In genomic region chr7:29297194-29297890, GRCh38 we compare ENCODE assay signal across 12 cellular contexts.
DNase-seq lines count a peak whose midpoint lies in the region; ATAC-seq and TF ChIP-seq lines count a peak whose summit lies in the region.
"Had no signal": no experiment of that assay in that cellular context is flagged by ENCODE, and none has a peak within 500 bp of the region (broad histone marks: within the 10 kb centered on the region; RNA-seq: fewer than 3 reads in every experiment).

No MANE protein-coding gene starts in this region.

- H3F3A ChIP-seq in DOHH2 (ENCODE audit: control insufficient read depth, insufficient read depth), result no peaks in the 10 kb centered on the region

- intact Hi-C loops in mammary epithelial cell (cut with micrococcal nuclease), result no loop called here

- in situ Hi-C loops in SK-MEL-5 (cut with HindIII; ENCODE audit: low pct_unique_long_range_greater_than_20kb, low sequenced_read_pairs), result no loop called here
- in situ Hi-C loops in mammary epithelial cell (cut with MboI; ENCODE audit: low sequenced_read_pairs in 2 of 2), result no loop called here

- H3K27me3 ChIP-seq in DOHH2 (ENCODE audit: control insufficient read depth, low read length) (0 out of 2 replicates have a peak, but pooled peaks cover 4% of the 10 kb centered on the region), mammary epithelial cell (ENCODE audit: insufficient read depth, low read length) (no peaks in the 10 kb centered on the region)

- no TSS peak for BruUV-seq in mammary epithelial cell (replicated peaks; lab: Mats Ljungman, UMichigan)

- peak; percentile 67 for ATAC-seq in left lobe of liver
- no peak for ATAC-seq in HG03175 (IDR thresholded peaks at IDR 0.05; ENCODE audit: unreplicated experiment)
- ATAC-seq: naive thymus-derived CD8-positive, alpha-beta T cell had no signal

- TF ChIP-seq CTCF in DOHH2 (IDR thresholded peaks at IDR 0.05; ENCODE audit: low read depth, low read length, poor library complexity, severe bottlenecking) (peak; percentile 66), mammary epithelial cell (conservative IDR thresholded peaks at IDR 0.05 in 1 of 2, IDR thresholded peaks at IDR 0.05 in 1 of 2; ENCODE audit: extremely low read depth in 1 of 2, insufficient read depth in 1 of 2, low read depth in 1 of 2, low read length in 2 of 2) (peak in 1 of 2 donors; percentile 13)

- dilution Hi-C loops in mammary epithelial cell (cut with HindIII; ENCODE audit: low sequenced_read_pairs), result no loop called here

- H3K4me2 ChIP-seq in DOHH2 (ENCODE audit: low read length) (no peak overlapping the region), mammary epithelial cell (ENCODE audit: insufficient read depth, low read depth, low read length) (no peak overlapping the region)

- H3K9ac ChIP-seq in mammary epithelial cell (ENCODE audit: insufficient read depth, low read length), result no peak overlapping the region

- no peaks in the 10 kb centered on the region for H3K4me1 ChIP-seq in DOHH2 (ENCODE audit: control insufficient read depth, low read length)
- H3K4me1 ChIP-seq in mammary epithelial cell (ENCODE audit: insufficient read depth, low read length), result peaks cover 11% of the 10 kb centered on the region

- H3K36me3 ChIP-seq in DOHH2 (ENCODE audit: control insufficient read depth, low read length), result no peaks in the 10 kb centered on the region
- no peaks in the 10 kb centered on the region for H3K36me3 ChIP-seq in mammary epithelial cell (ENCODE audit: insufficient read depth, low read length)

- no peak overlapping the region for H3K27ac ChIP-seq in DOHH2 (ENCODE audit: low read depth, low read length)
- H3K27ac ChIP-seq in mammary epithelial cell (ENCODE audit: insufficient read depth, low read depth, low read length), result no peak overlapping the region

- H3K9me3 ChIP-seq in DOHH2 (ENCODE audit: control insufficient read depth, insufficient read depth, low read length) (no peaks in the 10 kb centered on the region), mammary epithelial cell (replicated peaks; ENCODE audit: insufficient read depth, low read length) (no peaks in the 10 kb centered on the region)

- DNase-seq in H4 (ENCODE audit: low spot score) (peak; percentile 82), SK-MEL-5 (ENCODE audit: low read depth, low spot score) (peak; percentile 36), left lobe of liver (ENCODE audit: low spot score) (peak; percentile 56), mammary epithelial cell (no peak), NCI-H1694 (lab: John Stamatoyannopoulos, UW) (no peak), NOMO-1 (lab: John Stamatoyannopoulos, UW; ENCODE audit: unreplicated experiment in 2 of 2) (no peak)
- DNase-seq: amygdala; GF-D8; immature natural killer cell; naive thymus-derived CD8-positive, alpha-beta T cell had no signal

- H3K79me2 ChIP-seq in DOHH2 (ENCODE audit: control insufficient read depth, low read length), result no peaks in the 10 kb centered on the region
- H3K79me2 ChIP-seq in mammary epithelial cell (ENCODE audit: insufficient read depth, low read length), result no peaks in the 10 kb centered on the region

- no peak overlapping the region for H3K4me3 ChIP-seq in DOHH2 (ENCODE audit: low read length)
- no peak overlapping the region for H3K4me3 ChIP-seq in mammary epithelial cell (replicated peaks in 1 of 3; ENCODE audit: insufficient read depth in 1 of 3, low read depth in 2 of 3, low read length in 3 of 3)

- 92% methylated on average over 13 of the region's 16 CpGs for WGBS in mammary epithelial cell (ENCODE audit: low coverage, missing lambda C conversion rate)

- CTCF ChIA-PET in mammary epithelial cell (lab: Charles Lee; ENCODE audit: low non-redundant PET), result no interaction called here

- no peak overlapping the region for H2AFZ ChIP-seq in mammary epithelial cell (ENCODE audit: low read depth, low read length)

- no peaks in the 10 kb centered on the region for H3K9me2 ChIP-seq in DOHH2 (replicated peaks; ENCODE audit: control insufficient read depth, low read length)

- H4K20me1 ChIP-seq in DOHH2 (ENCODE audit: control insufficient read depth, insufficient read depth, low read depth, low read length) (no peaks in the 10 kb centered on the region), mammary epithelial cell (ENCODE audit: insufficient read depth, low read length) (no peaks in the 10 kb centered on the region)

Comparison
In these comparisons a context has a peak if more than half of its experiments do, and no peak if none do; other contexts are left out.
1. DNase-seq: peak in H4 (single experiment), SK-MEL-5 (single experiment) and left lobe of liver (single experiment); none in mammary epithelial cell (single experiment), NCI-H1694 (single experiment) and NOMO-1 (0 of 2).